Comparison of ENCODE assay signal across 8 cellular contexts in the genomic region with DNA sequence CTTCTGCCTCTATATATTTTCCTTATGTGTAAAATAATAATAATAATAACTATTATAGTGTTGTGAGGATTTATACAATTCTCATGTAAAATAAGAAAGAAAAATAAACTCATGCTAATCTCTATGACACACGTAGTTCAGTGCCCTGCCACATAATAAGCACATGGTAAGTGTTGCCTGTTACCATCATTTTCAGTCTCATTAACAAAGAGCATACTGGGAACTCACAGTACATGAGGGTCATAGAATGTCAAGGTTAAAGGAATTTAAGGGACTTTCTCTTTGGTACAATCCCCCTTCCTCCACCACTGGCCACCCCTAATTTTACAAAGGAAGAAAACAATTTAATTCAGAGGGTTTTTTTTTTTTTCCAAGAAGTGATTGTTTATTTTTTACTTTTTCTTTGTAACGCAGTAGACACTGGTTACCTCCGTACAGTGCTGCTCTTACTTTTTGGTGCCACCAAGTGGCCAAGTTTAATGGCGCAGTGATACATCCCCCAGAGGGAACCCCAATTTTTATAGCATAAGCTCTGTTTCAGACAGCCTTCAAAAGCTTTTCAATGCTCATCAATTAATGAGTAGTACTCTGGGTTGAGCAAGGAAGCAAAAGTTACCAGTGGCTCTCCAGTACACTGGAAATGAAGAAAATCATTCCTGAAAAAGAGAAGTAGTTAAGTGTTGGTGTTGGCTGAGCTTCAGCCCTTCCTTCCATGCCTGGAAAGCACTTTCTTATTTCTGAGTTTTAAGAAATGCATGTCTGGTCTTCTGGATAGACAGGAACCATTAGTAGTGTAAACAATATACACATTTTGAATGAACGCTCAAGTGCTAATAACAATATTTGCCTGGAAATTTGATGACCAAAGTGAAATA.
DNase-seq lines count a peak whose midpoint lies in the region; ATAC-seq and TF ChIP-seq lines count a peak whose summit lies in the region.

No MANE protein-coding gene starts in this region.

- DNase-seq in GM12864 (ENCODE audit: low read depth) (no peak), KBM-7 (peak; percentile 69), cerebellar cortex (ENCODE audit: low spot score) (peak; percentile 22), memory B cell (ENCODE audit: low spot score in 2 of 2) (peak; percentile 11 to 20), ecto neural progenitor cell (ENCODE audit: low spot score) (no peak)
- peak; percentile 37 for DNase-seq in stimulated activated CD8-positive, alpha-beta memory T cell treated with anti-CD3 and anti-CD28 coated beads, Interleukin-7, amount 100 ng/mL, for 24 hours (ENCODE audit: low read depth)

- no peaks in the 10 kb centered on the region for H3K9me3 Mint-ChIP-seq in memory B cell

- TF ChIP-seq CTCF in GM12864 (IDR thresholded peaks at IDR 0.05; ENCODE audit: low read depth, low read length, missing control alignments) (peak; percentile 64), VCaP (conservative IDR thresholded peaks at IDR 0.05) (peak; percentile 86)

- in situ Hi-C loops in KBM-7 (cut with MboI; ENCODE audit: low pct_unique_long_range_greater_than_20kb, low sequenced_read_pairs), result no loop called here

- no peak overlapping the region for H3K27ac Mint-ChIP-seq in memory B cell

- no peaks in the 10 kb centered on the region for H3K4me1 Mint-ChIP-seq in memory B cell

- no peak overlapping the region for H3K4me3 ChIP-seq in GM12864 (ENCODE audit: low read depth, low read length)

- ATAC-seq in GM21825 (IDR thresholded peaks at IDR 0.05; ENCODE audit: unreplicated experiment) (peak; percentile 98), memory B cell (ENCODE audit: low read depth) (peak; percentile 78)

- no peaks in the 10 kb centered on the region for H3K36me3 Mint-ChIP-seq in memory B cell

- no peak overlapping the region for H3K4me3 Mint-ChIP-seq in memory B cell

- H3K27me3 Mint-ChIP-seq in memory B cell, result peaks cover 6% of the 10 kb centered on the region

- no peak overlapping the region for H3K27ac ChIP-seq in VCaP

Comparison
In these comparisons a context has a peak if more than half of its experiments do, and no peak if none do; other contexts are left out.
1. DNase-seq: peak in KBM-7 (single experiment), cerebellar cortex (single experiment), memory B cell (2 of 2) and stimulated activated CD8-positive, alpha-beta memory T cell treated with anti-CD3 and anti-CD28 coated beads, Interleukin-7, amount 100 ng/mL, for 24 hours (single experiment); none in GM12864 (single experiment) and ecto neural progenitor cell (single experiment).